1 cellular context compared by ENCODE assay signal in genomic region chr5:168471785-168472184, GRCh38.
TF ChIP-seq lines count a peak whose summit lies in the region.

No MANE protein-coding gene starts in this region.

TF ChIP-seq in SK-N-SH, 30 proteins besides CTCF, POLR2A, EP300 and RAD21 (continued from another document):
- no peak for TF ChIP-seq CHD2 (IDR thresholded peaks at IDR 0.05; ENCODE audit: low read length, partially characterized antibody)
TF ChIP-seq in SK-N-SH: peak in this region for 1.
